Comparison of ENCODE assay signal across 8 cellular contexts in genomic region chr16:46857261-46857962, GRCh38. TPM values are rescaled to one million over a fixed set of nuclear protein-coding genes. Genes with fewer than 3 reads are reported as not detected.
DNase-seq lines count a peak whose midpoint lies in the region; ATAC-seq, FAIRE-seq and TF ChIP-seq lines count a peak whose summit lies in the region.

No MANE protein-coding gene starts in this region.

- no peaks in the 10 kb centered on the region for H3K9me1 ChIP-seq in endothelial cell of umbilical vein (replicated peaks; ENCODE audit: control insufficient read depth, extremely low read depth, insufficient read depth, low read length)

- POLR2A ChIA-PET in endothelial cell of umbilical vein (lab: Charles Lee) = no interaction called here

- ATAC-seq in stimulated activated effector memory CD8-positive, alpha-beta T cell treated with anti-CD3 and anti-CD28 coated beads, Interleukin-12 subunit alpha, Interleukin-12 subunit beta, amount 100 ng/mL, for 72 hours = no peak
- no peak for ATAC-seq in GM18861 (IDR thresholded peaks at IDR 0.05; ENCODE audit: unreplicated experiment)

- H3K4me2 ChIP-seq in endothelial cell of umbilical vein (ENCODE audit: insufficient read depth, low read length) = no peak overlapping the region

- H3K27ac ChIP-seq in endothelial cell of umbilical vein (ENCODE audit: insufficient read depth, low read depth, low read length) = no peak overlapping the region

- peaks cover 4% of the 10 kb centered on the region for H3K4me1 ChIP-seq in endothelial cell of umbilical vein (ENCODE audit: control insufficient read depth, extremely low read depth, insufficient read depth, low read length)

- no peaks in the 10 kb centered on the region for H3K27me3 ChIP-seq in endothelial cell of umbilical vein (ENCODE audit: control insufficient read depth in 2 of 2, insufficient read depth in 2 of 2, low read length in 2 of 2)

- no peak for TF ChIP-seq POLR2A in endothelial cell of umbilical vein (IDR thresholded peaks at IDR 0.05; ENCODE audit: low read depth, low read length)

- no peaks in the 10 kb centered on the region for H3K36me3 ChIP-seq in endothelial cell of umbilical vein (ENCODE audit: control insufficient read depth in 2 of 2, extremely low read depth in 1 of 2, insufficient read depth in 2 of 2, low read length in 2 of 2)

- DNase-seq in 8988T = peak; percentile 33
- DNase-seq in NCI-H82 (lab: John Stamatoyannopoulos, UW) = peak; percentile 88
- peak; percentile 39 for DNase-seq in endothelial cell of umbilical vein (ENCODE audit: low read depth, low spot score)
- peak; percentile 7 for DNase-seq in neural crest cell (ENCODE audit: low read depth, low spot score)
- DNase-seq in stimulated activated effector memory CD8-positive, alpha-beta T cell treated with anti-CD3 and anti-CD28 coated beads, Interleukin-12 subunit alpha, Interleukin-12 subunit beta, amount 100 ng/mL, for 72 hours (ENCODE audit: low spot score in 2 of 2) = no peak
- no peak for DNase-seq in activated T-cell treated with anti-CD3 and anti-CD28 coated beads, Interleukin-2, amount 50 U/mL, for 1 hour

- H3K4me3 Mint-ChIP-seq in neural crest cell = no peak overlapping the region
- H3K4me3 Mint-ChIP-seq in stimulated activated effector memory CD8-positive, alpha-beta T cell treated with anti-CD3 and anti-CD28 coated beads, Interleukin-12 subunit alpha, Interleukin-12 subunit beta, amount 100 ng/mL, for 72 hours = no peak overlapping the region

- H3K27me3 Mint-ChIP-seq in neural crest cell (ENCODE audit: low read depth) = no peaks in the 10 kb centered on the region

- no peak overlapping the region for H3K9ac ChIP-seq in endothelial cell of umbilical vein (replicated peaks; ENCODE audit: extremely low read depth, insufficient read depth, low read length)

- FAIRE-seq in endothelial cell of umbilical vein (lab: Jason Lieb, UNC) = no peak

- no TSS peak for BruUV-seq in endothelial cell of umbilical vein (replicated peaks; lab: Mats Ljungman, UMichigan)

- H3K79me2 ChIP-seq in endothelial cell of umbilical vein (ENCODE audit: control insufficient read depth, insufficient read depth, low read length) = no peaks in the 10 kb centered on the region

- intact Hi-C loops in endothelial cell of umbilical vein (cut with micrococcal nuclease) = loop anchor here (2.0 kb wide), 1 partner anchor 1307 kb away; no protein-coding TSS in a partner anchor

- no peaks in the 10 kb centered on the region for H3K9me3 Mint-ChIP-seq in neural crest cell
- no peaks in the 10 kb centered on the region for H3K9me3 Mint-ChIP-seq in stimulated activated effector memory CD8-positive, alpha-beta T cell treated with anti-CD3 and anti-CD28 coated beads, Interleukin-12 subunit alpha, Interleukin-12 subunit beta, amount 100 ng/mL, for 72 hours

- no peak overlapping the region for H2AFZ ChIP-seq in endothelial cell of umbilical vein (ENCODE audit: low read depth, low read length)

- dilution Hi-C loops in endothelial cell of umbilical vein (cut with MboI; ENCODE audit: extremely low pct_ligation_motif_present, low sequenced_read_pairs) = no loop called here

- peaks cover 8% of the 10 kb centered on the region for H3K4me1 Mint-ChIP-seq in neural crest cell
- peaks cover 21% of the 10 kb centered on the region for H3K4me1 Mint-ChIP-seq in stimulated activated effector memory CD8-positive, alpha-beta T cell treated with anti-CD3 and anti-CD28 coated beads, Interleukin-12 subunit alpha, Interleukin-12 subunit beta, amount 100 ng/mL, for 72 hours

- TF ChIP-seq CTCF in GM12875 (IDR thresholded peaks at IDR 0.05; ENCODE audit: borderline replicate concordance, insufficient read depth, low read depth, low read length) (0 out of 2 replicates have a peak, but pooled peaks have one; percentile 20), endothelial cell of umbilical vein (IDR thresholded peaks at IDR 0.05; ENCODE audit: extremely low read depth in 1 of 2, insufficient read depth in 1 of 2, low read depth in 1 of 2, low read length in 2 of 2) (peak; percentile 21 to 27), neural crest cell (conservative IDR thresholded peaks at IDR 0.05) (peak; percentile 57)

- H3K9me3 ChIP-seq in endothelial cell of umbilical vein (replicated peaks; ENCODE audit: control insufficient read depth, insufficient read depth, low read length) = no peaks in the 10 kb centered on the region

- CTCF ChIA-PET in endothelial cell of umbilical vein (lab: Charles Lee) = interaction anchor here (0.6 to 4.2 kb wide), 19 partner anchors 8 to 1309 kb away, joined by 3 to 67 read pairs (median 4); partner anchors contain the start of gene GPT2

- H3K36me3 Mint-ChIP-seq in neural crest cell (ENCODE audit: low read depth) = no peaks in the 10 kb centered on the region
- H3K36me3 Mint-ChIP-seq in stimulated activated effector memory CD8-positive, alpha-beta T cell treated with anti-CD3 and anti-CD28 coated beads, Interleukin-12 subunit alpha, Interleukin-12 subunit beta, amount 100 ng/mL, for 72 hours = no peaks in the 10 kb centered on the region

- no peak overlapping the region for H3K4me3 ChIP-seq in GM12875 (ENCODE audit: low read depth, low read length)
- no peak overlapping the region for H3K4me3 ChIP-seq in endothelial cell of umbilical vein (replicated peaks in 1 of 3; ENCODE audit: insufficient read depth in 1 of 3, low read depth in 1 of 3, low read length in 3 of 3)

- H3K27ac Mint-ChIP-seq in neural crest cell (ENCODE audit: unreplicated experiment) = no peak overlapping the region
- no peak overlapping the region for H3K27ac Mint-ChIP-seq in stimulated activated effector memory CD8-positive, alpha-beta T cell treated with anti-CD3 and anti-CD28 coated beads, Interleukin-12 subunit alpha, Interleukin-12 subunit beta, amount 100 ng/mL, for 72 hours

- no peaks in the 10 kb centered on the region for H4K20me1 ChIP-seq in endothelial cell of umbilical vein (replicated peaks; ENCODE audit: control insufficient read depth, extremely low read depth, insufficient read depth, low read length)

TF ChIP-seq in endothelial cell of umbilical vein, 7 proteins besides CTCF, POLR2A, EP300 and RAD21:
- TF ChIP-seq JUN (IDR thresholded peaks at IDR 0.05; ENCODE audit: borderline replicate concordance, insufficient read depth, insufficient read length, low read depth) (no peak), MAX (IDR thresholded peaks at IDR 0.05; ENCODE audit: insufficient read depth, insufficient read length) (no peak), POLR2AphosphoS5 (IDR thresholded peaks at IDR 0.05; ENCODE audit: insufficient read depth, low read depth, low read length) (no peak), EZH2 (IDR thresholded peaks at IDR 0.05; ENCODE audit: borderline replicate concordance, low read depth, low read length, severe bottlenecking) (no peak), GATA2 (IDR thresholded peaks at IDR 0.05; ENCODE audit: insufficient read depth, insufficient read length, low read depth, low read length) (no peak), MYC (IDR thresholded peaks at IDR 0.05; ENCODE audit: low read depth, low read length) (no peak), FOS (IDR thresholded peaks at IDR 0.05; ENCODE audit: borderline replicate concordance, insufficient read depth, low read length) (no peak)

RNA-seq across cellular contexts. Expression of gene C16orf87, which starts 26.4 kb away (rescaled TPM):
- total RNA-seq in endothelial cell of umbilical vein (8.5 and 11.1 TPM in 2 replicates), neural crest cell (19.2 and 19.6 TPM in 2 replicates)
- 1.6 and 2.4 TPM in 2 replicates for polyA plus RNA-seq in endothelial cell of umbilical vein
- polyA plus RNA-seq in endothelial cell of umbilical vein (2011; cell fraction: cytosol; rRNA removed) = 3.5 and 3.8 TPM in 2 replicates
- polyA plus RNA-seq in endothelial cell of umbilical vein (2011; cell fraction: nucleus; rRNA removed) = 1.7 and 2.8 TPM in 2 replicates
- 8.7 and 10.6 TPM in 2 replicates for polyA plus RNA-seq in endothelial cell of umbilical vein (2012)
- 3.9 and 4.1 TPM in 2 replicates for polyA minus RNA-seq in endothelial cell of umbilical vein
- polyA minus RNA-seq in endothelial cell of umbilical vein (2011; cell fraction: cytosol; rRNA and poly(A)+ RNA removed) = 4.5 TPM
- polyA minus RNA-seq in endothelial cell of umbilical vein (2011; cell fraction: nucleus; rRNA and poly(A)+ RNA removed) = 3.2 and 3.3 TPM in 2 replicates

RNA-seq across cellular contexts. Expression of gene GPT2, which starts 26.8 kb away (rescaled TPM):
- total RNA-seq in endothelial cell of umbilical vein (16.1 and 17.9 TPM in 2 replicates), neural crest cell (46.0 and 46.1 TPM in 2 replicates)
- 10.8 and 13.1 TPM in 2 replicates for polyA plus RNA-seq in endothelial cell of umbilical vein
- 11.8 and 14.4 TPM in 2 replicates for polyA plus RNA-seq in endothelial cell of umbilical vein (2011; cell fraction: cytosol; rRNA removed)
- polyA plus RNA-seq in endothelial cell of umbilical vein (2011; cell fraction: nucleus; rRNA removed) = 12.3 and 18.4 TPM in 2 replicates
- polyA plus RNA-seq in endothelial cell of umbilical vein (2012) = 14.7 and 20.8 TPM in 2 replicates
- polyA minus RNA-seq in endothelial cell of umbilical vein = 14.4 and 17.9 TPM in 2 replicates
- 16.6 TPM for polyA minus RNA-seq in endothelial cell of umbilical vein (2011; cell fraction: cytosol; rRNA and poly(A)+ RNA removed)
- polyA minus RNA-seq in endothelial cell of umbilical vein (2011; cell fraction: nucleus; rRNA and poly(A)+ RNA removed) = 7.0 and 8.6 TPM in 2 replicates

Comparison
In these comparisons a context has a peak if more than half of its experiments do, and no peak if none do; other contexts are left out.
1. DNase-seq: peak in 8988T (single experiment), NCI-H82 (single experiment), endothelial cell of umbilical vein (single experiment) and neural crest cell (single experiment); none in stimulated activated effector memory CD8-positive, alpha-beta T cell treated with anti-CD3 and anti-CD28 coated beads, Interleukin-12 subunit alpha, Interleukin-12 subunit beta, amount 100 ng/mL, for 72 hours (0 of 2) and activated T-cell treated with anti-CD3 and anti-CD28 coated beads, Interleukin-2, amount 50 U/mL, for 1 hour (single experiment).
2. Peak in every context shown above with its lines, with median percentiles within 50 percentile points of each other: CTCF ChIP-seq.